Comparison of ENCODE assay signal across 18 cellular contexts in the genomic region with DNA sequence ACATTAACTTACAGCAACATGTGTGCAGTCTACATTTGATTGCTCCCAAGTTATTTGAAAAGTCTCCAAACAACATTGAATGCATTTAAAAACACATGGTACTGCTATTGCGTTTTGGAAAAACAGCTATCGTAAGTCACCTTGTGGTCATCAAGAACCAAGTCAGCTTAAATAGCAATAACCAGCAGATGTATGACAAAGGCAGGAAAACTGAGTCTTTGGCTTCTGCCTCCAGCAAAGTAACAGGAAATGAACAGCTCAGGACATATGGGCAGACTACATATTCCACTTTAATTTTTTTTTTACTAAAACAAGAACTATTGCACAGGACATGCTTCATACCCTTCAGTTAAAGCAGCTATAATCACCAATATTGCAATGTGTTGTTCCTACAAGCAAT.
DNase-seq lines count a peak whose midpoint lies in the region; ATAC-seq and TF ChIP-seq lines count a peak whose summit lies in the region.
"Had no signal": no experiment of that assay in that cellular context is flagged by ENCODE, and none has a peak within 500 bp of the region (broad histone marks: within the 10 kb centered on the region; RNA-seq: fewer than 3 reads in every experiment).

No MANE protein-coding gene starts in this region.

- in situ Hi-C loops in brain microvascular endothelial cell (cut with HindIII; ENCODE audit: low pct_ligation_motif_present, low sequenced_read_pairs): no loop called here

- H3K4me3 ChIP-seq in brain microvascular endothelial cell (ENCODE audit: low read depth, low read length): no peak overlapping the region
- no peak overlapping the region for H3K4me3 ChIP-seq in skeletal muscle cell (ENCODE audit: low read depth, low read length)
- H3K4me3 ChIP-seq: K562 had no signal

- H3K27ac ChIP-seq in brain microvascular endothelial cell: no peak overlapping the region

- H3K27me3 ChIP-seq in brain microvascular endothelial cell (replicated peaks): no peaks in the 10 kb centered on the region

- no peaks in the 10 kb centered on the region for H3K36me3 ChIP-seq in brain microvascular endothelial cell (replicated peaks)

- DNase-seq in LHCN-M2 (ENCODE audit: low read depth) (peak; percentile 13), brain microvascular endothelial cell (peak; percentile 14), fibroblast of peridontal ligament (ENCODE audit: extremely low read depth) (peak; percentile 12), skeletal muscle cell (ENCODE audit: low read depth) (peak; percentile 42), SHP77 treated with DMSO at 0.1 percent for 48 hours (lab: John Stamatoyannopoulos, UW) (no peak)
- DNase-seq: Calu3; CD4-positive, alpha-beta memory T cell; DMS53; NCI-H1105; NCI-H1694; NCI-H2107; NCI-H226; NCI-H524 treated with DMSO at 0.1 percent for 48 hours; Right ventricle myocardium superior had no signal

- ATAC-seq in GM21825 (IDR thresholded peaks at IDR 0.05; ENCODE audit: unreplicated experiment) (no peak), GM21723 (IDR thresholded peaks at IDR 0.05; ENCODE audit: unreplicated experiment) (no peak)
- ATAC-seq: HCT116, K562 had no signal

- TF ChIP-seq CTCF in brain microvascular endothelial cell (IDR thresholded peaks at IDR 0.05; ENCODE audit: low read depth, low read length, missing control alignments): no peak
